ENCODE assay signal across 8 cellular contexts in genomic region chr4:186722856-186723206, GRCh38.
DNase-seq lines count a peak whose midpoint lies in the region.

No MANE protein-coding gene starts in this region.

- no peaks in the 10 kb centered on the region; the same call in 1 of the 2 replicates for H3K36me3 ChIP-seq in ACC112 (ENCODE audit: insufficient read depth, low read length)
- H3K36me3 ChIP-seq in HUES48 (ENCODE audit: control insufficient read depth, insufficient read depth, low read length), result no peaks in the 10 kb centered on the region
- H3K36me3 ChIP-seq in duodenal mucosa (ENCODE audit: control insufficient read depth in 1 of 2, insufficient read depth in 2 of 2, low read length in 2 of 2), result no peaks in the 10 kb centered on the region
- H3K36me3 ChIP-seq in muscle layer of duodenum (ENCODE audit: control insufficient read depth in 1 of 2, insufficient read depth in 2 of 2, low read length in 2 of 2), result no peaks in the 10 kb centered on the region

- peak overlapping the region; percentile 29 for H2AFZ ChIP-seq in ACC112 (ENCODE audit: low read length, unreplicated experiment)

- DNase-seq in activated gamma-delta T cell (lab: John Stamatoyannopoulos, UW), result no peak
- DNase-seq in NCI-H146 treated with DMSO at 0.1 percent for 48 hours (lab: John Stamatoyannopoulos, UW; ENCODE audit: unreplicated experiment), result no peak
- DNase-seq in NK-92 treated with Interleukin-12 subunit alpha and Interleukin-12 subunit beta, amount 100 ng/mL, for 24 hours (lab: John Stamatoyannopoulos, UW), result no peak
- no peak for DNase-seq in DMS 273 treated with DMSO at 0.1 percent for 48 hours (lab: John Stamatoyannopoulos, UW)

- H3K4me3 ChIP-seq in ACC112 (ENCODE audit: low read depth, low read length) (peak overlapping the region; percentile 73), HUES48 (ENCODE audit: low read depth, low read length) (peak overlapping the region; percentile 94), duodenal mucosa (ENCODE audit: low read depth in 1 of 2, low read length in 2 of 2) (peak overlapping the region; percentile 70 to 78), muscle layer of duodenum (ENCODE audit: low read depth in 1 of 2, low read length in 2 of 2) (peak overlapping the region; percentile 59 to 75)

- H3K9me3 ChIP-seq in HUES48 (ENCODE audit: control insufficient read depth, insufficient read depth, low read length) (no peaks in the 10 kb centered on the region), duodenal mucosa (ENCODE audit: control insufficient read depth in 1 of 2, low read length in 2 of 2) (peaks cover 9 to 15% of the 10 kb centered on the region in 2 donors), muscle layer of duodenum (ENCODE audit: control insufficient read depth in 1 of 2, low read length in 2 of 2) (peaks cover 0 to 9% of the 10 kb centered on the region in 2 donors)

- H3K27me3 ChIP-seq in ACC112 (ENCODE audit: insufficient read depth, low read length), result no peaks in the 10 kb centered on the region
- H3K27me3 ChIP-seq in HUES48 (ENCODE audit: control insufficient read depth, insufficient read depth, low read length), result peaks cover 20% of the 10 kb centered on the region
- peaks cover 0 to 3% of the 10 kb centered on the region in 2 donors for H3K27me3 ChIP-seq in duodenal mucosa (ENCODE audit: control insufficient read depth in 1 of 2, insufficient read depth in 2 of 2, low read length in 2 of 2)
- no peaks in the 10 kb centered on the region for H3K27me3 ChIP-seq in muscle layer of duodenum (ENCODE audit: low read depth, low read length)

- no peak overlapping the region for H3K27ac ChIP-seq in ACC112 (ENCODE audit: low read depth, low read length)
- H3K27ac ChIP-seq in HUES48 (ENCODE audit: low read depth, low read length), result peak overlapping the region; percentile 99
- H3K27ac ChIP-seq in duodenal mucosa (ENCODE audit: low read depth, low read length), result no peak overlapping the region
- no peak overlapping the region for H3K27ac ChIP-seq in muscle layer of duodenum (ENCODE audit: low read length)

- peaks cover 12% of the 10 kb centered on the region for H3K4me1 ChIP-seq in ACC112 (ENCODE audit: control insufficient read depth, insufficient read depth, low read length, unreplicated experiment)
- peaks cover 18% of the 10 kb centered on the region for H3K4me1 ChIP-seq in HUES48 (ENCODE audit: control insufficient read depth, insufficient read depth, low read length)
- H3K4me1 ChIP-seq in duodenal mucosa (ENCODE audit: control insufficient read depth in 1 of 2, insufficient read depth in 2 of 2, low read length in 2 of 2), result peaks cover 0 to 3% of the 10 kb centered on the region in 2 donors
- H3K4me1 ChIP-seq in muscle layer of duodenum (ENCODE audit: control insufficient read depth in 1 of 2, insufficient read depth in 2 of 2, low read length in 2 of 2), result peaks cover 0 to 7% of the 10 kb centered on the region in 2 donors

- peaks cover 72% of the 10 kb centered on the region for H3K79me2 ChIP-seq in ACC112 (ENCODE audit: control insufficient read depth, insufficient read depth, low read length, unreplicated experiment)

- H3K9ac ChIP-seq in HUES48 (ENCODE audit: low read depth, low read length), result peak overlapping the region; percentile 74
- H3K9ac ChIP-seq in duodenal mucosa (ENCODE audit: low read depth in 1 of 2, low read length in 2 of 2), result peak overlapping the region; percentile 40 to 59
